In the genomic region with DNA sequence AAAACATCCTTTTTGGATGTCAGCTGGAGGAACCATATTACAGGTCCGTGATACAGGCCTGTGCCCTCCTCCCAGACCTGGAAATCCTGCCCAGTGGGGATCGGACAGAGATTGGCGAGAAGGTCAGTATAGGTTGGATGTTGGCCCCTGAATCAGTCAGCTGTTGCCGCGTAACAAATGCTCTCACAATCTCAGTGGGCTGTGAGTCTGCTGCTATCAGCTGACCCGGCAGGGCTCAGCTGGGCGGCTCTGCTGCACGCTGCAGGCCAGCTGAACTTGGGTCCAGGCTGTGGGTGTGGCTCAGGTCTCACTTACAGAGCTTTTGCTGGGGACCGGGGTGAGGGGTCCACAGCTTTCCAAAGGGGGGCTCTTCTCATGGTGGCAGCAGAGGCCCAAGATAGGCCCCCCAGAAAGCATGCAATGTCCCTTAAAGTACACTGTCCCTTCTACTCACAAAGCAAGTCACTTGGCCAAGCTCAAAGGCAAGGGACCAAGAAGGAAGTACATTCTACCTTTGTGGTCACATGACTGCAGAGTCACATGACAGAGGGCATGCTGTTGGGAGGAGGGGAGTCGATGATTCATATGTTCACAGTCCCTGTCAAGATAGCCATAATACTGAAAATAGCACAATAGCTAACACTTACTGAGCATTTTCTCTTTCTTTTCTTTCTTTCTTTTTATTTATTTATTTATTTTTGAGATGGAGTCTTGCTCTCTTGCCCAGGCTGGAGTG, we compare ENCODE assay signal across 11 cellular contexts.
DNase-seq lines count a peak whose midpoint lies in the region; ATAC-seq and TF ChIP-seq lines count a peak whose summit lies in the region.
"Had no signal": no experiment of that assay in that cellular context is flagged by ENCODE, and none has a peak within 500 bp of the region (broad histone marks: within the 10 kb centered on the region; RNA-seq: fewer than 3 reads in every experiment).

No MANE protein-coding gene starts in this region.

- TF ChIP-seq POLR2A in heart left ventricle (IDR thresholded peaks at IDR 0.05) (no peak), transverse colon (IDR thresholded peaks at IDR 0.05) (no peak)

- no peak overlapping the region for H2AFZ ChIP-seq in osteoblast (ENCODE audit: low read length)

- in situ Hi-C loops in transverse colon (cut with MboI; ENCODE audit: low pct_ligation_motif_present in 1 of 4, low pct_unique_long_range_greater_than_20kb in 1 of 4, low sequenced_read_pairs in 3 of 4) = no loop called here

- H3K4me1 ChIP-seq in mesendoderm (ENCODE audit: control insufficient read depth, low read depth, low read length) (no peaks in the 10 kb centered on the region), heart left ventricle (peaks cover 0 to 7% (median 0%) of the 10 kb centered on the region in 12 donors), osteoblast (ENCODE audit: insufficient read depth, low read length) (no peaks in the 10 kb centered on the region), transverse colon (peaks cover 0 to 14% (median 7%) of the 10 kb centered on the region in 4 donors)

- TF ChIP-seq CTCF in heart left ventricle (IDR thresholded peaks at IDR 0.05) = no peak
- TF ChIP-seq CTCF in osteoblast (IDR thresholded peaks at IDR 0.05; ENCODE audit: extremely low read depth, low read depth, low read length) = no peak
- TF ChIP-seq CTCF in transverse colon (IDR thresholded peaks at IDR 0.05) = no peak

- no peak overlapping the region for H3K56ac ChIP-seq in mesendoderm (ENCODE audit: low read length)

- peaks cover 92% of the 10 kb centered on the region for H3K36me3 ChIP-seq in MG63
- peaks cover 8% of the 10 kb centered on the region for H3K36me3 ChIP-seq in mesendoderm (ENCODE audit: control insufficient read depth, insufficient read depth, low read length)
- peaks cover 0 to 99% (median 81%) of the 10 kb centered on the region in 9 donors for H3K36me3 ChIP-seq in heart left ventricle
- H3K36me3 ChIP-seq in osteoblast (ENCODE audit: insufficient read depth, low read length) = peaks cover 79% of the 10 kb centered on the region
- peaks cover 0 to 19% (median 6%) of the 10 kb centered on the region in 4 donors for H3K36me3 ChIP-seq in transverse colon

- no peak overlapping the region for H3K4me3 ChIP-seq in MG63
- no peak overlapping the region for H3K4me3 ChIP-seq in mesendoderm (ENCODE audit: low read length)
- no peak overlapping the region for H3K4me3 ChIP-seq in heart left ventricle
- no peak overlapping the region for H3K4me3 ChIP-seq in osteoblast (ENCODE audit: insufficient read depth, low read length)
- H3K4me3 ChIP-seq in transverse colon = no peak overlapping the region
- H3K4me3 ChIP-seq: coronary artery, ovary had no signal

- no peak overlapping the region for H4K5ac ChIP-seq in mesendoderm (ENCODE audit: low read length)

- no peak overlapping the region for H3K4ac ChIP-seq in mesendoderm (ENCODE audit: low read depth, low read length)

- H2BK5ac ChIP-seq in mesendoderm (ENCODE audit: low read length) = no peak overlapping the region

- no peaks in the 10 kb centered on the region for H4K20me1 ChIP-seq in osteoblast (ENCODE audit: insufficient read depth, low read length)

- intact Hi-C loops in heart left ventricle (cut with DNase I) = loop anchor here in 1 of 10 donors (10.0 kb wide), 1 partner anchor 199 kb away; a partner anchor contains a TSS
- intact Hi-C loops in transverse colon (cut with DNase I; ENCODE audit: low total_unique reads) = no loop called here

- no peak overlapping the region for H3K9ac ChIP-seq in mesendoderm (ENCODE audit: low read length)

- no peaks in the 10 kb centered on the region for H3K79me1 ChIP-seq in mesendoderm (ENCODE audit: low read length)

- H3K27me3 ChIP-seq in MG63 (no peaks in the 10 kb centered on the region), mesendoderm (ENCODE audit: insufficient read depth, low read length, poor library complexity) (no peaks in the 10 kb centered on the region), heart left ventricle (no peaks in the 10 kb centered on the region), osteoblast (ENCODE audit: insufficient read depth, low read length) (no peaks in the 10 kb centered on the region), transverse colon (no peaks in the 10 kb centered on the region)
- H3K27me3 ChIP-seq: ovary had no signal

- no peak overlapping the region for H2BK120ac ChIP-seq in mesendoderm (ENCODE audit: low read depth, low read length)

- ATAC-seq in heart left ventricle (no peak), GM19455 (IDR thresholded peaks at IDR 0.05; ENCODE audit: unreplicated experiment) (no peak)

- no peak overlapping the region for H4K8ac ChIP-seq in mesendoderm (ENCODE audit: low read depth, low read length)

- WGBS in mesendoderm (ENCODE audit: extremely low coverage, insufficient coverage, low lambda C conversion rate) = no CpG with 5 or more reads among the region's 10 CpGs
- 97 to 98% (median 97%) methylated on average over 6 to 10 of the region's 10 CpGs for WGBS in heart left ventricle, 4 donors
- 99% methylated on average over 10 of the region's 10 CpGs; no CpG with 5 or more reads in 1 of the 2 donors for WGBS in transverse colon (ENCODE audit: low coverage in 1 of 2), 2 donors

- H3K23ac ChIP-seq in mesendoderm (ENCODE audit: low read length) = no peak overlapping the region

- H3K4me2 ChIP-seq in mesendoderm (ENCODE audit: low read length) (no peak overlapping the region), osteoblast (ENCODE audit: insufficient read depth, low read length) (no peak overlapping the region)

- H3K9me3 ChIP-seq in MG63 (no peaks in the 10 kb centered on the region), heart left ventricle (peaks cover 0 to 9% (median 3%) of the 10 kb centered on the region in 12 donors), osteoblast (ENCODE audit: low read depth, low read length) (peaks cover 9% of the 10 kb centered on the region), transverse colon (peaks cover 0 to 4% of the 10 kb centered on the region in 2 donors)
- H3K9me3 ChIP-seq: ovary had no signal

- H3K18ac ChIP-seq in mesendoderm (ENCODE audit: low read length) = no peak overlapping the region

- DNase-seq in EH (ENCODE audit: low read depth) (peak; percentile 31), MG63 (peak; percentile 23), mesendoderm (peak; percentile 63), heart left ventricle (no peak), osteoblast (ENCODE audit: insufficient read length, low spot score, missing footprints) (no peak), transverse colon (no peak)
- peak; percentile 33 to 35 for DNase-seq in activated T-cell treated with anti-CD3 and anti-CD28 coated beads, Interleukin-2, amount 50 U/mL, for 48 hours
- DNase-seq: activated B cell treated with CpG ODN at 0.5 μM for 24 hours, ovary had no signal

- TF ChIP-seq EP300 in transverse colon (IDR thresholded peaks at IDR 0.05; ENCODE audit: low read depth) = no peak

- no peak overlapping the region for H2BK15ac ChIP-seq in mesendoderm (replicated peaks; ENCODE audit: low read depth)

- no peaks in the 10 kb centered on the region for H3K79me2 ChIP-seq in mesendoderm (ENCODE audit: control insufficient read depth, insufficient read depth, low read length)
- H3K79me2 ChIP-seq in osteoblast (ENCODE audit: insufficient read depth, low read length) = no peaks in the 10 kb centered on the region

- H2AK5ac ChIP-seq in mesendoderm (ENCODE audit: low read length) = no peak overlapping the region

- H3K27ac ChIP-seq in mesendoderm (ENCODE audit: low read depth, low read length) = no peak overlapping the region
- peak overlapping the region in 1 of 12 donors; percentile 33 for H3K27ac ChIP-seq in heart left ventricle
- H3K27ac ChIP-seq in osteoblast (ENCODE audit: low read depth, low read length) = no peak overlapping the region
- H3K27ac ChIP-seq in transverse colon = no peak overlapping the region
- H3K27ac ChIP-seq: coronary artery, ovary had no signal

Comparison
In these comparisons a context has a peak if more than half of its experiments do, and no peak if none do; other contexts are left out.
1. DNase-seq: peak in EH (single experiment), MG63 (single experiment), activated T-cell treated with anti-CD3 and anti-CD28 coated beads, Interleukin-2, amount 50 U/mL, for 48 hours (2 of 2) and mesendoderm (single experiment); none in heart left ventricle (0 of 5), osteoblast (single experiment) and transverse colon (single experiment).